Comparison of ENCODE assay signal across 16 cellular contexts in the genomic region with DNA sequence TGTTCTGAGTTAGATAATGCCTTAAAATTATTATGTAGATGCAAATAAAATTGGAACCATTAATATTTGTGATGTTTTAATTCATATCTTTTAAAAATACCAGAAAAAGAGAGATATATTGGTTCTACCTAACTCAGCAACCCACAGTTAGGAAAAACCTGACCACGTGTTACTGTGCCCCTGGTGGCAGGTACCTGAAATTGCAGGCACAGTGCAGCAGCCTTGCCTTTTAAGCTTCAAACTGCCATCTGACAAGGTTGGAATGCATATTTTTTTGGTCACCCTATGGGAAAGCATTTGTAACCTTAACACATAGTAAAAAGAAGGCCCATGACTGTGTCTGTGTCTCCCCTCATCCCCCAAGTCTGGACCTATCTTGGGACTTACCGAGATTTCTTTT.
DNase-seq lines count a peak whose midpoint lies in the region; FAIRE-seq and TF ChIP-seq lines count a peak whose summit lies in the region.
"Had no signal": no experiment of that assay in that cellular context is flagged by ENCODE, and none has a peak within 500 bp of the region (broad histone marks: within the 10 kb centered on the region; RNA-seq: fewer than 3 reads in every experiment).

No MANE protein-coding gene starts in this region.

- H3K4ac ChIP-seq in H1 (replicated peaks; ENCODE audit: insufficient read length, low read depth, low read length), result no peak overlapping the region

- no peak overlapping the region for H2BK12ac ChIP-seq in H1 (ENCODE audit: low read depth, low read length)

- H3K9me3 ChIP-seq in H1 (ENCODE audit: insufficient read depth in 2 of 2, low read depth in 1 of 2, low read length in 1 of 2) (peaks cover 0 to 9% of the 10 kb centered on the region in 2 experiments; a peak in 3 of 4 replicates), spleen (peaks cover 0 to 17% (median 10%) of the 10 kb centered on the region in 8 donors)
- H3K9me3 ChIP-seq: body of pancreas, thyroid gland had no signal

- H3K14ac ChIP-seq in H1 (ENCODE audit: insufficient read length), result no peak overlapping the region

- POLR2A ChIA-PET in H1 (lab: Charles Lee; ENCODE audit: partially characterized antibody), result no interaction called here

- no peak overlapping the region for H3K18ac ChIP-seq in H1 (ENCODE audit: extremely low read depth, low read length)

- H3K9ac ChIP-seq in H1 (replicated peaks in 1 of 4; ENCODE audit: extremely low read depth in 1 of 4, low read depth in 3 of 4, low read length in 3 of 4), result no peak overlapping the region

- TF ChIP-seq CTCF in LNCaP clone FGC (IDR thresholded peaks at IDR 0.05; ENCODE audit: control insufficient read depth, extremely low read depth, insufficient read depth) (peak; percentile 27), H1 (IDR thresholded peaks at IDR 0.05; ENCODE audit: control extremely low read depth in 1 of 3, insufficient read depth in 1 of 3, low read depth in 1 of 3, low read length in 3 of 3) (peak; percentile 53 to 79 (median 71)), osteocyte (IDR thresholded peaks at IDR 0.05) (peak; percentile 35), spleen (IDR thresholded peaks at IDR 0.05 in 8 of 11, conservative IDR thresholded peaks at IDR 0.05 in 3 of 11) (peak in 4 of 11 experiments; percentile 14 to 38 (median 28))

- peaks cover 4% of the 10 kb centered on the region for H3K9me3 Mint-ChIP-seq in osteocyte (ENCODE audit: unreplicated experiment)

- peak in 1 of 2 experiments; percentile 46; a peak in 2 of 4 replicates for TF ChIP-seq RAD21 in H1 (IDR thresholded peaks at IDR 0.05 in 1 of 2, conservative IDR thresholded peaks at IDR 0.05 in 1 of 2; ENCODE audit: low read depth in 2 of 2, low read length in 2 of 2)

- no peaks in the 10 kb centered on the region for H3K79me2 ChIP-seq in H1 (ENCODE audit: control insufficient read depth in 1 of 2, insufficient read depth in 2 of 2, low read length in 2 of 2)

- no peak overlapping the region for H4K91ac ChIP-seq in H1 (replicated peaks; ENCODE audit: insufficient read length, low read length)

- H3K27me3 Mint-ChIP-seq in osteocyte (ENCODE audit: unreplicated experiment), result peaks cover 7% of the 10 kb centered on the region

- H4K5ac ChIP-seq in H1 (ENCODE audit: insufficient read length, low read depth, low read length), result no peak overlapping the region

- no peak overlapping the region for H3K4me2 ChIP-seq in H1 (ENCODE audit: insufficient read depth in 1 of 2, low read depth in 2 of 2, low read length in 2 of 2)

- 72% methylated on average over 2 of the region's 2 CpGs; no CpG with 5 or more reads in 1 of the 2 experiments for WGBS in H1 (ENCODE audit: extremely low coverage in 1 of 2, insufficient coverage in 1 of 2, insufficient read length in 1 of 2, insufficient replicate concordance in 2 of 2, low coverage in 1 of 2, low lambda C conversion rate in 2 of 2, missing lambda C conversion rate in 1 of 2), 2 experiments
- WGBS in spleen, 5 donors, result 51 to 58% (median 57%) methylated on average over 2 of the region's 2 CpGs

- H3K4me1 ChIP-seq in H1 (replicated peaks in 1 of 4; ENCODE audit: control insufficient read depth in 3 of 4, insufficient read depth in 4 of 4, low read length in 3 of 4) (peaks cover 0 to 3% (median 0%) of the 10 kb centered on the region in 4 experiments; a peak in 2 of 7 replicates), spleen (no peaks in the 10 kb centered on the region)
- H3K4me1 ChIP-seq: body of pancreas, thyroid gland had no signal

- peaks cover 9% of the 10 kb centered on the region; the same call in 1 of the 2 replicates for H3K23me2 ChIP-seq in H1 (ENCODE audit: low read depth, low read length)

- DNase-seq in DMS 273 (lab: John Stamatoyannopoulos, UW; ENCODE audit: unreplicated experiment) (peak; percentile 19), DMS 273 treated with DMSO at 0.1 percent for 48 hours (lab: John Stamatoyannopoulos, UW) (no peak), LNCaP clone FGC (ENCODE audit: low read depth) (no peak), H1 (ENCODE audit: low read depth in 1 of 2, low spot score in 2 of 2) (peak in 1 of 2 experiments; percentile 54), osteocyte (ENCODE audit: extremely low spot score, unreplicated experiment) (no peak), NCI-H146 (lab: John Stamatoyannopoulos, UW) (no peak), NCI-H524 treated with DMSO at 0.1 percent for 48 hours (lab: John Stamatoyannopoulos, UW) (no peak), spleen (no peak)
- DNase-seq: 8988T, body of pancreas, GF-D8, left ventricle myocardium superior, NCI-H1436 treated with DMSO at 0.1 percent for 48 hours, T1000, thyroid gland had no signal

- TF ChIP-seq POLR2A in H1 (IDR thresholded peaks at IDR 0.05; ENCODE audit: control extremely low read depth in 1 of 2, low read depth in 2 of 2, low read length in 2 of 2) (no peak), spleen (IDR thresholded peaks at IDR 0.05) (no peak)

- H3K56ac ChIP-seq in H1 (replicated peaks; ENCODE audit: insufficient read length, low read depth, low read length), result no peak overlapping the region

- intact Hi-C loops in spleen (cut with DNase I; ENCODE audit: low total_unique reads), result no loop called here

- H3K4me1 Mint-ChIP-seq in osteocyte (ENCODE audit: unreplicated experiment), result no peaks in the 10 kb centered on the region

- no peaks in the 10 kb centered on the region for H3K27me3 ChIP-seq in H1 (replicated peaks in 1 of 4; ENCODE audit: control insufficient read depth in 3 of 4, extremely low read depth in 1 of 4, insufficient read depth in 3 of 4, low read length in 3 of 4)
- peaks cover 0 to 13% (median 0%) of the 10 kb centered on the region in 7 donors for H3K27me3 ChIP-seq in spleen (replicated peaks in 1 of 7)
- H3K27me3 ChIP-seq: body of pancreas, thyroid gland had no signal

- no peaks in the 10 kb centered on the region; a peak in 1 of 8 replicates for H3K36me3 ChIP-seq in H1 (ENCODE audit: control insufficient read depth in 2 of 4, insufficient read depth in 4 of 4, low read length in 3 of 4)
- no peaks in the 10 kb centered on the region for H3K36me3 ChIP-seq in spleen
- H3K36me3 ChIP-seq: thyroid gland had no signal

- no peaks in the 10 kb centered on the region for H3K79me1 ChIP-seq in H1 (ENCODE audit: low read depth, low read length)

- CTCF ChIA-PET in H1 (lab: Charles Lee; ENCODE audit: partially characterized antibody), result interaction anchor here (0.6 to 4.3 kb wide), 26 partner anchors 9 to 378 kb away, joined by 3 to 33 read pairs (median 3); no protein-coding TSS in a partner anchor

- no peak overlapping the region for H2BK20ac ChIP-seq in H1 (ENCODE audit: low read length)

- no peak for TF ChIP-seq EP300 in H1 (IDR thresholded peaks at IDR 0.05; ENCODE audit: borderline replicate concordance in 1 of 2, low read depth in 2 of 2, low read length in 2 of 2)

- H2AFZ ChIP-seq in H1 (ENCODE audit: low read length), result no peak overlapping the region

- H2AK5ac ChIP-seq in H1 (ENCODE audit: low read depth, low read length), result no peak overlapping the region

- peak; percentile 24 for FAIRE-seq in H1 (lab: Jason Lieb, UNC)
- FAIRE-seq: GM19239 had no signal

- no peak overlapping the region for H4K8ac ChIP-seq in H1 (ENCODE audit: extremely low read depth, insufficient read depth, low read length)

- H4K20me1 ChIP-seq in H1 (replicated peaks in 1 of 2; ENCODE audit: control insufficient read depth in 1 of 2, insufficient read depth in 2 of 2, low read length in 2 of 2), result no peaks in the 10 kb centered on the region

- H3K27ac ChIP-seq in H1 (ENCODE audit: low read depth, low read length), result no peak overlapping the region
- H3K27ac ChIP-seq in spleen, result no peak overlapping the region
- H3K27ac ChIP-seq: body of pancreas, thyroid gland had no signal

- no peak overlapping the region for H2BK120ac ChIP-seq in H1 (replicated peaks; ENCODE audit: low read depth, low read length)

- no peaks in the 10 kb centered on the region for H3K36me3 Mint-ChIP-seq in osteocyte (ENCODE audit: unreplicated experiment)

- H3K27ac Mint-ChIP-seq in osteocyte (ENCODE audit: unreplicated experiment), result no peak overlapping the region

- no peak overlapping the region for H2BK15ac ChIP-seq in H1 (ENCODE audit: low read length)

- H3K4me3 ChIP-seq in LNCaP clone FGC (ENCODE audit: low read depth, low read length) (no peak overlapping the region), H1 (ENCODE audit: extremely low read depth in 1 of 4, insufficient read depth in 2 of 4, low read depth in 3 of 4, low read length in 4 of 4) (no peak overlapping the region), spleen (no peak overlapping the region)
- H3K4me3 ChIP-seq: body of pancreas, thyroid gland had no signal

- H3K4me3 Mint-ChIP-seq in osteocyte (ENCODE audit: unreplicated experiment), result no peak overlapping the region

- no peak overlapping the region for H3K23ac ChIP-seq in H1 (ENCODE audit: insufficient read length)

- no peak overlapping the region for H2BK5ac ChIP-seq in H1 (ENCODE audit: low read depth, low read length)

TF ChIP-seq in H1, 55 proteins besides CTCF, POLR2A, EP300 and RAD21:
- TF ChIP-seq, protein P1, sequence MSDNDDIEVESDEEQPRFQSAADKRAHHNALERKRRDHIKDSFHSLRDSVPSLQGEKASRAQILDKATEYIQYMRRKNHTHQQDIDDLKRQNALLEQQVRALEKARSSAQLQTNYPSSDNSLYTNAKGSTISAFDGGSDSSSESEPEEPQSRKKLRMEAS (IDR thresholded peaks at IDR 0.05), result peak; percentile 78
- no peak for TF ChIP-seq MAFK (IDR thresholded peaks at IDR 0.05; ENCODE audit: low read depth, low read length)
